In the genomic region with DNA sequence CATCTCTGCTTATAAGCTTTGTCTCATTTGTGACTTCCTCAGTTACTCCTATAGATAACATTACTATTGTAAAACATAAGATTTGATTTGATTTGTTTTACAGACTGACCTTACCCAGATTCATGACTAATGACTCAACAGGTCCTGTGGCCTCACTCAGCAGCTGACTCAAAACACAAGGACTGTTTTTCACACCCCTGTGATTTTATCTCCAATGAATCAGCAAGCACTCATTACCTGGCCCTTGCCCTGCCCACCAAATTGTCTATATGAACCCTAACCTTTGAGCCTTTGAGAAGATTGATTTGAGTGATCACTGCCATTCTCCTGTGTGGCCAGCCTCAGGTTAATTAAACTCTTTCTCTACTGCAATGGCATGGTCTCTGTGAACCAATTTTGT, we compare ENCODE assay signal across 13 cellular contexts.
A peak's percentile ranks its signal among the peaks of the same experiment; 100 is the strongest.
DNase-seq lines count a peak whose midpoint lies in the region; ATAC-seq and TF ChIP-seq lines count a peak whose summit lies in the region.
"Had no signal": no experiment of that assay in that cellular context is flagged by ENCODE, and none has a peak within 500 bp of the region (broad histone marks: within the 10 kb centered on the region; RNA-seq: fewer than 3 reads in every experiment).

No MANE protein-coding gene starts in this region.

- POLR2A ChIA-PET in PC-9 (lab: Charles Lee; ENCODE audit: unreplicated experiment) = no interaction called here

- no peaks in the 10 kb centered on the region for H3K79me2 ChIP-seq in PC-9 (ENCODE audit: low read depth)

- peaks cover 13% of the 10 kb centered on the region; the same call in 1 of the 2 replicates for H3F3A ChIP-seq in PC-9 (ENCODE audit: insufficient read depth, low read depth)

- H3K9me3 Mint-ChIP-seq in activated naive CD4-positive, alpha-beta T cell treated with anti-CD3 and anti-CD28 coated beads, Interleukin-2, amount 10 ng/mL, durations not matched to agents 7 days and 5 days = peaks cover 3% of the 10 kb centered on the region

- peak overlapping the region; percentile 41 for H3K27ac ChIP-seq in PC-9

- H3K27me3 Mint-ChIP-seq in activated naive CD4-positive, alpha-beta T cell treated with anti-CD3 and anti-CD28 coated beads, Interleukin-2, amount 10 ng/mL, durations not matched to agents 7 days and 5 days = no peaks in the 10 kb centered on the region

- 0 out of 2 replicates have a peak overlapping the region, but pooled peaks have one; percentile 23 for H3K4me2 ChIP-seq in PC-9

- no peaks in the 10 kb centered on the region for H4K20me1 ChIP-seq in PC-9 (ENCODE audit: insufficient read depth)

- BruUV-seq in PC-9 (replicated peaks; lab: Mats Ljungman, UMichigan) = no TSS peak

- no peaks in the 10 kb centered on the region for H3K36me3 ChIP-seq in PC-9 (ENCODE audit: low read depth)

- no peak overlapping the region for H3K4me3 ChIP-seq in PC-9

- intact Hi-C loops in PC-9 (cut with micrococcal nuclease; ENCODE audit: unreplicated experiment) (loop anchor here (10.0 kb wide), 1 partner anchor 286 kb away; no protein-coding TSS in a partner anchor), left colon (cut with DNase I, micrococcal nuclease) (no loop called here)

- no peak overlapping the region for H3K27ac Mint-ChIP-seq in activated naive CD4-positive, alpha-beta T cell treated with anti-CD3 and anti-CD28 coated beads, Interleukin-2, amount 10 ng/mL, durations not matched to agents 7 days and 5 days

- no peaks in the 10 kb centered on the region for H3K4me1 Mint-ChIP-seq in activated naive CD4-positive, alpha-beta T cell treated with anti-CD3 and anti-CD28 coated beads, Interleukin-2, amount 10 ng/mL, durations not matched to agents 7 days and 5 days

- H3K36me3 Mint-ChIP-seq in activated naive CD4-positive, alpha-beta T cell treated with anti-CD3 and anti-CD28 coated beads, Interleukin-2, amount 10 ng/mL, durations not matched to agents 7 days and 5 days = no peaks in the 10 kb centered on the region

- H3K27me3 ChIP-seq in PC-9 (ENCODE audit: insufficient read depth, low read depth) = no peaks in the 10 kb centered on the region

- CTCF ChIA-PET in PC-9 (lab: Charles Lee) = no interaction called here
- CTCF ChIA-PET in activated naive CD4-positive, alpha-beta T cell treated with anti-CD3 and anti-CD28 coated beads, Interleukin-2, amount 10 ng/mL, durations not matched to agents 7 days and 5 days (lab: Charles Lee) = no interaction called here

- no peaks in the 10 kb centered on the region; the same call in 1 of the 2 replicates for H3K9me3 ChIP-seq in PC-9 (ENCODE audit: insufficient read depth, low read depth)

- no peak for TF ChIP-seq CTCF in PC-9 (conservative IDR thresholded peaks at IDR 0.05)

- H3K9me2 ChIP-seq in PC-9 (ENCODE audit: insufficient read depth) = 0 out of 2 replicates have a peak, but pooled peaks cover 3% of the 10 kb centered on the region

- 0 out of 2 replicates have a peak overlapping the region, but pooled peaks have one; percentile 16 for H2AFZ ChIP-seq in PC-9

- H3K4me1 ChIP-seq in PC-9 (replicated peaks; ENCODE audit: insufficient read depth) = peaks cover 18% of the 10 kb centered on the region

- ATAC-seq in GM18520 (IDR thresholded peaks at IDR 0.05; ENCODE audit: unreplicated experiment) = peak; percentile 84
- ATAC-seq in HG02981 (IDR thresholded peaks at IDR 0.05; ENCODE audit: unreplicated experiment) = peak; percentile 93
- ATAC-seq in left colon = peak; percentile 80
- no peak for ATAC-seq in GM21529 (IDR thresholded peaks at IDR 0.05; ENCODE audit: unreplicated experiment)
- ATAC-seq: stimulated activated naive CD8-positive, alpha-beta T cell treated with anti-CD3 and anti-CD28 coated beads, Interleukin-15, Interleukin-2, amounts not matched to agents 100 U/mL and 50 U/mL, for 24 hours had no signal

- DNase-seq in PC-9 (peak; percentile 51 to 78), left colon (no peak), iPS-NIHi11 (ENCODE audit: low spot score) (no peak), 8988T (no peak)
- no peak for DNase-seq in activated naive CD4-positive, alpha-beta T cell treated with anti-CD3 and anti-CD28 coated beads, Interleukin-2, amount 10 ng/mL, durations not matched to agents 7 days and 5 days
- DNase-seq: head of caudate nucleus; NCI-H1048; NK-92 treated with Interleukin-12 subunit alpha and Interleukin-12 subunit beta, amount 100 ng/mL, for 24 hours; stimulated activated naive CD8-positive, alpha-beta T cell treated with anti-CD3 and anti-CD28 coated beads, Interleukin-15, Interleukin-2, amounts not matched to agents 100 U/mL and 50 U/mL, for 24 hours; T-helper 9 cell had no signal

- H3K4me3 Mint-ChIP-seq in activated naive CD4-positive, alpha-beta T cell treated with anti-CD3 and anti-CD28 coated beads, Interleukin-2, amount 10 ng/mL, durations not matched to agents 7 days and 5 days = no peak overlapping the region

Comparison
In these comparisons a context has a peak if more than half of its experiments do, and no peak if none do; other contexts are left out.
1. DNase-seq: peak in PC-9 (2 of 2); none in left colon (0 of 2), iPS-NIHi11 (single experiment), 8988T (single experiment) and activated naive CD4-positive, alpha-beta T cell treated with anti-CD3 and anti-CD28 coated beads, Interleukin-2, amount 10 ng/mL, durations not matched to agents 7 days and 5 days (single experiment).